ENCODE assay signal across 2 cellular contexts in genomic region chr10:102593804-102594079, GRCh38.
TF ChIP-seq lines count a peak whose summit lies in the region.

No MANE protein-coding gene starts in this region.

TF ChIP-seq in SK-N-SH, 30 proteins besides CTCF, POLR2A, EP300 and RAD21 (continued from another document):
- TF ChIP-seq, protein P1, sequence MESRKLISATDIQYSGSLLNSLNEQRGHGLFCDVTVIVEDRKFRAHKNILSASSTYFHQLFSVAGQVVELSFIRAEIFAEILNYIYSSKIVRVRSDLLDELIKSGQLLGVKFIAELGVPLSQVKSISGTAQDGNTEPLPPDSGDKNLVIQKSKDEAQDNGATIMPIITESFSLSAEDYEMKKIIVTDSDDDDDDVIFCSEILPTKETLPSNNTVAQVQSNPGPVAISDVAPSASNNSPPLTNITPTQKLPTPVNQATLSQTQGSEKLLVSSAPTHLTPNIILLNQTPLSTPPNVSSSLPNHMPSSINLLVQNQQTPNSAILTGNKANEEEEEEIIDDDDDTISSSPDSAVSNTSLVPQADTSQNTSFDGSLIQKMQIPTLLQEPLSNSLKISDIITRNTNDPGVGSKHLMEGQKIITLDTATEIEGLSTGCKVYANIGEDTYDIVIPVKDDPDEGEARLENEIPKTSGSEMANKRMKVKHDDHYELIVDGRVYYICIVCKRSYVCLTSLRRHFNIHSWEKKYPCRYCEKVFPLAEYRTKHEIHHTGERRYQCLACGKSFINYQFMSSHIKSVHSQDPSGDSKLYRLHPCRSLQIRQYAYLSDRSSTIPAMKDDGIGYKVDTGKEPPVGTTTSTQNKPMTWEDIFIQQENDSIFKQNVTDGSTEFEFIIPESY (IDR thresholded peaks at IDR 0.05; ENCODE audit: borderline replicate concordance, low read depth): no peak
- TF ChIP-seq, protein P2, sequence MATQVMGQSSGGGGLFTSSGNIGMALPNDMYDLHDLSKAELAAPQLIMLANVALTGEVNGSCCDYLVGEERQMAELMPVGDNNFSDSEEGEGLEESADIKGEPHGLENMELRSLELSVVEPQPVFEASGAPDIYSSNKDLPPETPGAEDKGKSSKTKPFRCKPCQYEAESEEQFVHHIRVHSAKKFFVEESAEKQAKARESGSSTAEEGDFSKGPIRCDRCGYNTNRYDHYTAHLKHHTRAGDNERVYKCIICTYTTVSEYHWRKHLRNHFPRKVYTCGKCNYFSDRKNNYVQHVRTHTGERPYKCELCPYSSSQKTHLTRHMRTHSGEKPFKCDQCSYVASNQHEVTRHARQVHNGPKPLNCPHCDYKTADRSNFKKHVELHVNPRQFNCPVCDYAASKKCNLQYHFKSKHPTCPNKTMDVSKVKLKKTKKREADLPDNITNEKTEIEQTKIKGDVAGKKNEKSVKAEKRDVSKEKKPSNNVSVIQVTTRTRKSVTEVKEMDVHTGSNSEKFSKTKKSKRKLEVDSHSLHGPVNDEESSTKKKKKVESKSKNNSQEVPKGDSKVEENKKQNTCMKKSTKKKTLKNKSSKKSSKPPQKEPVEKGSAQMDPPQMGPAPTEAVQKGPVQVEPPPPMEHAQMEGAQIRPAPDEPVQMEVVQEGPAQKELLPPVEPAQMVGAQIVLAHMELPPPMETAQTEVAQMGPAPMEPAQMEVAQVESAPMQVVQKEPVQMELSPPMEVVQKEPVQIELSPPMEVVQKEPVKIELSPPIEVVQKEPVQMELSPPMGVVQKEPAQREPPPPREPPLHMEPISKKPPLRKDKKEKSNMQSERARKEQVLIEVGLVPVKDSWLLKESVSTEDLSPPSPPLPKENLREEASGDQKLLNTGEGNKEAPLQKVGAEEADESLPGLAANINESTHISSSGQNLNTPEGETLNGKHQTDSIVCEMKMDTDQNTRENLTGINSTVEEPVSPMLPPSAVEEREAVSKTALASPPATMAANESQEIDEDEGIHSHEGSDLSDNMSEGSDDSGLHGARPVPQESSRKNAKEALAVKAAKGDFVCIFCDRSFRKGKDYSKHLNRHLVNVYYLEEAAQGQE (IDR thresholded peaks at IDR 0.05; ENCODE audit: low read depth, low read length): no peak
- no peak for TF ChIP-seq MAX (IDR thresholded peaks at IDR 0.05; ENCODE audit: low read depth)
- TF ChIP-seq RXRA (IDR thresholded peaks at IDR 0.05; ENCODE audit: borderline replicate concordance, low read depth): no peak
- no peak for TF ChIP-seq MXI1 (IDR thresholded peaks at IDR 0.05; ENCODE audit: low read depth, low read length)
- TF ChIP-seq NRF1 (IDR thresholded peaks at IDR 0.05; ENCODE audit: low read depth, low read length): no peak
- TF ChIP-seq RFX5 (IDR thresholded peaks at IDR 0.05; ENCODE audit: low read length): no peak
- TF ChIP-seq RCOR1 (IDR thresholded peaks at IDR 0.05; ENCODE audit: low read length): no peak
- TF ChIP-seq SMC3 (IDR thresholded peaks at IDR 0.05; ENCODE audit: low read depth, low read length): no peak
- no peak for TF ChIP-seq TCF12 (IDR thresholded peaks at IDR 0.05)
- TF ChIP-seq TAF1 (IDR thresholded peaks at IDR 0.05; ENCODE audit: borderline replicate concordance, low read depth, low read length): no peak
- no peak; the same call in 1 of the 2 replicates for TF ChIP-seq FOSL2 (IDR thresholded peaks at IDR 0.05; ENCODE audit: borderline replicate concordance, low read depth)
- no peak for TF ChIP-seq CHD2 (IDR thresholded peaks at IDR 0.05; ENCODE audit: low read length, partially characterized antibody)
- no peak for TF ChIP-seq YY1 (IDR thresholded peaks at IDR 0.05; ENCODE audit: low read depth)

TF ChIP-seq in SK-N-SH treated with all-trans-retinoic acid at 6 μM for 48 hours, 23 proteins besides CTCF, POLR2A, EP300 and RAD21 (continued from another document):
- TF ChIP-seq TSHZ2 (CRISPR knock-in tag; IDR thresholded peaks at IDR 0.05): no peak
- no peak for TF ChIP-seq POU6F1 (CRISPR knock-in tag; IDR thresholded peaks at IDR 0.05; ENCODE audit: borderline replicate concordance, low read depth)
- TF ChIP-seq GLIS3 (CRISPR knock-in tag; IDR thresholded peaks at IDR 0.05): no peak
- TF ChIP-seq PPARA (CRISPR knock-in tag; IDR thresholded peaks at IDR 0.05; ENCODE audit: borderline replicate concordance): no peak
- no peak for TF ChIP-seq ISL1 (CRISPR knock-in tag; IDR thresholded peaks at IDR 0.05)
- no peak for TF ChIP-seq ZFP30 (CRISPR knock-in tag; IDR thresholded peaks at IDR 0.05)
- no peak for TF ChIP-seq ESRRG (CRISPR knock-in tag; IDR thresholded peaks at IDR 0.05)
- TF ChIP-seq RARB (CRISPR knock-in tag; IDR thresholded peaks at IDR 0.05): no peak
- TF ChIP-seq ZNF8 (CRISPR knock-in tag; IDR thresholded peaks at IDR 0.05): no peak
- TF ChIP-seq, protein P3, sequence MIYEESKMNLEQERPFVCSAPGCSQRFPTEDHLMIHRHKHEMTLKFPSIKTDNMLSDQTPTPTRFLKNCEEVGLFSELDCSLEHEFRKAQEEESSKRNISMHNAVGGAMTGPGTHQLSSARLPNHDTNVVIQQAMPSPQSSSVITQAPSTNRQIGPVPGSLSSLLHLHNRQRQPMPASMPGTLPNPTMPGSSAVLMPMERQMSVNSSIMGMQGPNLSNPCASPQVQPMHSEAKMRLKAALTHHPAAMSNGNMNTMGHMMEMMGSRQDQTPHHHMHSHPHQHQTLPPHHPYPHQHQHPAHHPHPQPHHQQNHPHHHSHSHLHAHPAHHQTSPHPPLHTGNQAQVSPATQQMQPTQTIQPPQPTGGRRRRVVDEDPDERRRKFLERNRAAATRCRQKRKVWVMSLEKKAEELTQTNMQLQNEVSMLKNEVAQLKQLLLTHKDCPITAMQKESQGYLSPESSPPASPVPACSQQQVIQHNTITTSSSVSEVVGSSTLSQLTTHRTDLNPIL (CRISPR knock-in tag; IDR thresholded peaks at IDR 0.05; ENCODE audit: low read depth): no peak
- TF ChIP-seq TCF4 (CRISPR knock-in tag; IDR thresholded peaks at IDR 0.05; ENCODE audit: borderline replicate concordance): no peak
